ENCODE assay signal across 9 cellular contexts in the genomic region with DNA sequence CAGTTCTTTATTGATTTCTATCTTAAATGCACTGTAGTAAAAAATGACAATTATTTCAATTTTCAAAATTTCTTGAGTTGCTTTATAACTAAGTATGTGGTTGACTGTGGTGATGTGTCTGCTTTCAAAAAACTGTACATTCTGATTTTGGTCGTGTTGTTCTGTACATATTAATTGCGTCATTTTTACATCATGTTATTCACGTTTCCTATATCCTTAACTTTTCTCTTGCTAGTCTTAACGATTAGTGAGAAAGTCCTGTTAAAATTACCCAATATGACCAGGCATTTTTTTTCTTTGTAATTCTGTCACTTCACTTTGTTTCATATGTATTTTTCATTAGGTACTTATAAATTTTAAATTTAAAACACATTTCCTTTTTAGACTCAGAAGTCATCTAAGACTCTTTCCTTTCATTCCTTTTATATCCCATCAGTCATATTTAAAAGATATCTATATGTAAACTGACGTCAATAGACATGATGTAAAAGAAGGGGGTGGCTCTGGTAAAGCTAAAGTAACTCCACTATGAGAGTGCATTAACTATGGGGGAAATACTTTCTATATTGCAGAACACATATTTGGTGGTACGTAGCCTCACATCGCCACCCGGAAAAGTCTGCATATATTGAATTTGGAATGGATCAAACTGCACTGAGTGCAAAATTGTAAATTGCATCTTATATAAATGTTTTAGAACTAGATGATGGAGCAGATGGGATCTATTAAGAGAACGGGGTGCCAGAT. TPM values are rescaled to one million over a fixed set of nuclear protein-coding genes. Genes with fewer than 3 reads are reported as not detected.
DNase-seq lines count a peak whose midpoint lies in the region; ATAC-seq, FAIRE-seq and TF ChIP-seq lines count a peak whose summit lies in the region.
"Had no signal": no experiment of that assay in that cellular context is flagged by ENCODE, and none has a peak within 500 bp of the region (broad histone marks: within the 10 kb centered on the region; RNA-seq: fewer than 3 reads in every experiment).

No MANE protein-coding gene starts in this region.

- H3K36me3 Mint-ChIP-seq in astrocyte (ENCODE audit: low read depth, unreplicated experiment): peaks cover 3% of the 10 kb centered on the region

- peak overlapping the region; percentile 99 for H3K27ac Mint-ChIP-seq in astrocyte (ENCODE audit: unreplicated experiment)

- H3K9me3 Mint-ChIP-seq in astrocyte (ENCODE audit: unreplicated experiment): no peaks in the 10 kb centered on the region

- TF ChIP-seq CTCF in A549 (IDR thresholded peaks at IDR 0.05) (no peak), astrocyte (IDR thresholded peaks at IDR 0.05; ENCODE audit: insufficient read depth, low read depth, low read length) (no peak)

- POLR2A ChIA-PET in A549 (lab: Yijun Ruan, JAX): interaction anchor here (1.3 to 1.6 kb wide), 3 partner anchors 15 to 218 kb away, joined by 3 to 4 read pairs (median 4); no protein-coding TSS in a partner anchor
- POLR2A ChIA-PET in HEK293T (lab: Yijun Ruan, JAX): interaction anchor here (1.4 to 2.4 kb wide), 12 partner anchors 8 to 123 kb away, joined by 3 to 16 read pairs (median 7); no protein-coding TSS in a partner anchor

- CTCF ChIA-PET in A549 (lab: Yijun Ruan, JAX): interaction anchor here (1.2 to 1.8 kb wide), 2 partner anchors 45 to 46 kb away, joined by 3 to 8 read pairs; no protein-coding TSS in a partner anchor
- CTCF ChIA-PET in HEK293T (lab: Yijun Ruan, JAX): interaction anchor here (0.7 to 1.3 kb wide), 3 partner anchors 45 to 204 kb away, joined by 3 to 5 read pairs (median 5); no protein-coding TSS in a partner anchor

- peak overlapping the region; percentile 98 for H3K9ac ChIP-seq in astrocyte (ENCODE audit: low read length)

- H3K27ac ChIP-seq in A549: peak overlapping the region; percentile 95 to 99
- H3K27ac ChIP-seq in astrocyte (ENCODE audit: low read depth, low read length): peak overlapping the region; percentile 95
- H3K27ac ChIP-seq in mesodermal cell (ENCODE audit: low read depth, low read length, severe bottlenecking): no peak overlapping the region

- H3K4me2 ChIP-seq in A549: peak overlapping the region; percentile 88
- peak overlapping the region; percentile 95 for H3K4me2 ChIP-seq in astrocyte (ENCODE audit: low read length)

- H3K4me3 Mint-ChIP-seq in astrocyte (ENCODE audit: unreplicated experiment): peak overlapping the region; percentile 95

- peaks cover 3% of the 10 kb centered on the region for H3K27me3 Mint-ChIP-seq in astrocyte (ENCODE audit: low read depth, unreplicated experiment)

- ATAC-seq in A549 (no peak), GM21381 (IDR thresholded peaks at IDR 0.05; ENCODE audit: unreplicated experiment) (no peak)

- no peak for FAIRE-seq in A549 (lab: Jason Lieb, UNC)
- no peak for FAIRE-seq in astrocyte (lab: Jason Lieb, UNC)

- TF ChIP-seq EP300 in A549 (IDR thresholded peaks at IDR 0.05): no peak

- peaks cover 28% of the 10 kb centered on the region for H3K79me2 ChIP-seq in astrocyte (ENCODE audit: insufficient read depth, low read length)

- peaks cover 3% of the 10 kb centered on the region for H3K27me3 ChIP-seq in astrocyte (ENCODE audit: insufficient read depth, low read length)

- WGBS in A549 (ENCODE audit: missing lambda C conversion rate): 20% methylated on average over 9 of the region's 9 CpGs
- WGBS in mesodermal cell (ENCODE audit: insufficient coverage in 2 of 2), 2 experiments: 86 to 88% methylated on average over 3 to 6 of the region's 9 CpGs

- no peaks in the 10 kb centered on the region for H3K9me3 ChIP-seq in A549
- H3K9me3 ChIP-seq in astrocyte (ENCODE audit: insufficient read depth, low read depth, low read length): no peaks in the 10 kb centered on the region
- H3K9me3 ChIP-seq in mesodermal cell (ENCODE audit: control insufficient read depth, low read length): no peaks in the 10 kb centered on the region

- no peak for TF ChIP-seq POLR2A in A549 (IDR thresholded peaks at IDR 0.05; ENCODE audit: low read length)

- H4K20me1 ChIP-seq in astrocyte (ENCODE audit: insufficient read depth, low read length): no peaks in the 10 kb centered on the region

- TF ChIP-seq RAD21 in A549 (conservative IDR thresholded peaks at IDR 0.05 in 1 of 2, IDR thresholded peaks at IDR 0.05 in 1 of 2): no peak

- peaks cover 9% of the 10 kb centered on the region for H3K4me1 Mint-ChIP-seq in astrocyte (ENCODE audit: low read depth, unreplicated experiment)

- H3K36me3 ChIP-seq in astrocyte (ENCODE audit: insufficient read depth, low read length) (peaks cover 11% of the 10 kb centered on the region), mesodermal cell (ENCODE audit: control insufficient read depth, insufficient read depth, low read length) (peaks cover 19% of the 10 kb centered on the region)

- DNase-seq in A549 (ENCODE audit: low read depth in 1 of 2, low spot score in 1 of 2): peak in 1 of 2 experiments; percentile 29
- no peak for DNase-seq in HEK293T (ENCODE audit: extremely low spot score)
- DNase-seq in astrocyte (ENCODE audit: low read depth): no peak
- DNase-seq in AG08395 (ENCODE audit: low spot score): no peak
- DNase-seq in NCI-H510A (lab: John Stamatoyannopoulos, UW): no peak
- no peak for DNase-seq in NCI-H774 (lab: John Stamatoyannopoulos, UW)
- DNase-seq: activated CD4-positive, alpha-beta T cell treated with anti-CD3 and anti-CD28 coated beads for 48 hours had no signal

- no peak overlapping the region for H2AFZ ChIP-seq in astrocyte (ENCODE audit: low read depth, low read length)

- peaks cover 38% of the 10 kb centered on the region for H3K4me1 ChIP-seq in A549
- peaks cover 11% of the 10 kb centered on the region for H3K4me1 ChIP-seq in astrocyte (ENCODE audit: insufficient read depth, low read length)
- H3K4me1 ChIP-seq in mesodermal cell (ENCODE audit: control insufficient read depth, insufficient read depth, low read length, poor library complexity, severe bottlenecking): no peaks in the 10 kb centered on the region

- H3K4me3 ChIP-seq in A549: peak overlapping the region; percentile 66
- H3K4me3 ChIP-seq in astrocyte (ENCODE audit: insufficient read depth, low read depth, low read length): peak overlapping the region; percentile 97
- H3K4me3 ChIP-seq in mesodermal cell (ENCODE audit: extremely low read depth, insufficient read depth, low read length, poor library complexity, severe bottlenecking): peak overlapping the region; percentile 73

TF ChIP-seq in A549, 52 proteins besides CTCF, POLR2A, EP300 and RAD21 (continues in another document):
- TF ChIP-seq RCOR1 (IDR thresholded peaks at IDR 0.05; ENCODE audit: low read depth, low read length) (no peak), NPAS2 (CRISPR knock-in tag; IDR thresholded peaks at IDR 0.05; ENCODE audit: borderline replicate concordance) (no peak), CEBPB (IDR thresholded peaks at IDR 0.05) (no peak), FOSL2 (IDR thresholded peaks at IDR 0.05) (no peak), FOSL2 (CRISPR knock-in tag; IDR thresholded peaks at IDR 0.05) (0 out of 2 replicates have a peak, but pooled peaks have one; percentile 3), POLR2AphosphoS2 (conservative IDR thresholded peaks at IDR 0.05; ENCODE audit: low read length) (no peak)
- TF ChIP-seq, protein P1, sequence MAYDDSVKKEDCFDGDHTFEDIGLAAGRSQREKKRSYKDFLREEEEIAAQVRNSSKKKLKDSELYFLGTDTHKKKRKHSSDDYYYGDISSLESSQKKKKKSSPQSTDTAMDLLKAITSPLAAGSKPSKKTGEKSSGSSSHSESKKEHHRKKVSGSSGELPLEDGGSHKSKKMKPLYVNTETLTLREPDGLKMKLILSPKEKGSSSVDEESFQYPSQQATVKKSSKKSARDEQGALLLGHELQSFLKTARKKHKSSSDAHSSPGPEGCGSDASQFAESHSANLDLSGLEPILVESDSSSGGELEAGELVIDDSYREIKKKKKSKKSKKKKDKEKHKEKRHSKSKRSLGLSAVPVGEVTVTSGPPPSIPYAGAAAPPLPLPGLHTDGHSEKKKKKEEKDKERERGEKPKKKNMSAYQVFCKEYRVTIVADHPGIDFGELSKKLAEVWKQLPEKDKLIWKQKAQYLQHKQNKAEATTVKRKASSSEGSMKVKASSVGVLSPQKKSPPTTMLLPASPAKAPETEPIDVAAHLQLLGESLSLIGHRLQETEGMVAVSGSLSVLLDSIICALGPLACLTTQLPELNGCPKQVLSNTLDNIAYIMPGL (CRISPR knock-in tag; IDR thresholded peaks at IDR 0.05; ENCODE audit: borderline replicate concordance): peak; percentile 54; the same call in 1 of the 2 replicates

TF ChIP-seq in HEK293T, 16 proteins besides CTCF, POLR2A, EP300 and RAD21:
- TF ChIP-seq FOXK2 (IDR thresholded peaks at IDR 0.05) (no peak), ELF4 (IDR thresholded peaks at IDR 0.05) (peak; percentile 11; the same call in 1 of the 2 replicates), SP1 (IDR thresholded peaks at IDR 0.05) (peak; percentile 5; the same call in 1 of the 2 replicates)

RNA-seq across cellular contexts. Expression of gene COA6, which starts 1.1 kb away (rescaled TPM):
- 56.9 and 102 TPM in 2 replicates for polyA plus RNA-seq in A549 (2011; rRNA removed)
- polyA plus RNA-seq in A549 (2012; cell fraction: cytosol; rRNA removed): 63.2 and 78.6 TPM in 2 replicates
- polyA plus RNA-seq in A549 (2012; cell fraction: nucleus; rRNA removed): 21.3 and 28.0 TPM in 2 replicates
- polyA plus RNA-seq in A549 (2017; fragmentation: RNase III; extraction: RNeasy Plus Mini Kit Qiagen cat#74134 plus additional on column Dnase treatment): 133 to 134 TPM (median 133 TPM) in 3 replicates
- polyA minus RNA-seq in A549 (2011; rRNA and poly(A)+ RNA removed): 7.8 and 7.9 TPM in 2 replicates
- 19.9 and 22.0 TPM in 2 replicates for total RNA-seq in astrocyte
- 36.9 TPM for polyA plus RNA-seq in mesodermal cell (2013, experiment 1 of 2)
- 42.3 TPM for polyA plus RNA-seq in mesodermal cell (2013, experiment 2 of 2)
